1 cellular context compared by ENCODE assay signal in the genomic region with DNA sequence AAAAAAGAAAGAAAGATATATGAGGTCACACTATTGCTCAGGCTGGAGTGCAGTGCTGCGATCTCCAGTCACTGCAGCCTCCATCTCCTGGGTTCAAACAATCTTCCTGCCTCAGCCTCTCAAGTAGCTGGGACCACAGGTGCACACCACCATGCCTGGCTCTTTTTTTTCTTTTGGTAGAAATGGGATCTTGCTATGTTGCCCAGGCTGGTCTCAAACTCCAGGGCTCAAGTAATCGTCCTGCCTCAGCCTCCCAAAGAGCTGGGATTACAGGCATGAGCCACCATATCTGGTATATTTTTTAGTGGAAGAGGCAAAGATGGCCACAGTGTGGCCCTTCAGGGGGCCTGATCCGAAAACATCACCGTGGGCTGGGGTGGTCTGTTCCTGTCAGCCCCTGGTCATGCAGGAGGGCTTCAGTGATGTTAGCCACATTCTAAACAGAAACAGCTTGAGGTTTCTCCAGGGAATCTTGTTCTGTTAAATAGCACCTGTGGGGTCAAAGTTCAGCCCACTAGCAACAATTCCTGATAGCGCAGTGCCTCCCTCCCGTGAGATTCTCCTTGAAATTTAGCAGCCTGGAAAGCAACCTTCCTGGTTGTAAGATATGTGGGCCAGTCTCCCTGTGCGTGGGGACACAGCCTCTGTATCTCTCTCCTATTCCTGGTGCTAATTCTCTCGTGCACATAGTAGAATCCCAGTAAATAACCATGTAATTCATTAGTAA.
TF ChIP-seq lines count a peak whose summit lies in the region.

No MANE protein-coding gene starts in this region.

TF ChIP-seq in HepG2, 621 proteins besides CTCF, POLR2A, EP300 and RAD21:
- TF ChIP-seq BRF2 (CRISPR knock-in tag; IDR thresholded peaks at IDR 0.05): no peak
- TF ChIP-seq KDM6A (CRISPR knock-in tag; IDR thresholded peaks at IDR 0.05; ENCODE audit: low read depth): no peak
- TF ChIP-seq, protein P1, sequence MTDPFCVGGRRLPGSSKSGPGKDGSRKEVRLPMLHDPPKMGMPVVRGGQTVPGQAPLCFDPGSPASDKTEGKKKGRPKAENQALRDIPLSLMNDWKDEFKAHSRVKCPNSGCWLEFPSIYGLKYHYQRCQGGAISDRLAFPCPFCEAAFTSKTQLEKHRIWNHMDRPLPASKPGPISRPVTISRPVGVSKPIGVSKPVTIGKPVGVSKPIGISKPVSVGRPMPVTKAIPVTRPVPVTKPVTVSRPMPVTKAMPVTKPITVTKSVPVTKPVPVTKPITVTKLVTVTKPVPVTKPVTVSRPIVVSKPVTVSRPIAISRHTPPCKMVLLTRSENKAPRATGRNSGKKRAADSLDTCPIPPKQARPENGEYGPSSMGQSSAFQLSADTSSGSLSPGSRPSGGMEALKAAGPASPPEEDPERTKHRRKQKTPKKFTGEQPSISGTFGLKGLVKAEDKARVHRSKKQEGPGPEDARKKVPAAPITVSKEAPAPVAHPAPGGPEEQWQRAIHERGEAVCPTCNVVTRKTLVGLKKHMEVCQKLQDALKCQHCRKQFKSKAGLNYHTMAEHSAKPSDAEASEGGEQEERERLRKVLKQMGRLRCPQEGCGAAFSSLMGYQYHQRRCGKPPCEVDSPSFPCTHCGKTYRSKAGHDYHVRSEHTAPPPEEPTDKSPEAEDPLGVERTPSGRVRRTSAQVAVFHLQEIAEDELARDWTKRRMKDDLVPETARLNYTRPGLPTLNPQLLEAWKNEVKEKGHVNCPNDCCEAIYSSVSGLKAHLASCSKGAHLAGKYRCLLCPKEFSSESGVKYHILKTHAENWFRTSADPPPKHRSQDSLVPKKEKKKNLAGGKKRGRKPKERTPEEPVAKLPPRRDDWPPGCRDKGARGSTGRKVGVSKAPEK (CRISPR knock-in tag; IDR thresholded peaks at IDR 0.05; ENCODE audit: borderline replicate concordance): no peak
- TF ChIP-seq ZNF121 (CRISPR knock-in tag; IDR thresholded peaks at IDR 0.05): peak; percentile 82
